20 cellular contexts compared by ENCODE assay signal in the genomic region with DNA sequence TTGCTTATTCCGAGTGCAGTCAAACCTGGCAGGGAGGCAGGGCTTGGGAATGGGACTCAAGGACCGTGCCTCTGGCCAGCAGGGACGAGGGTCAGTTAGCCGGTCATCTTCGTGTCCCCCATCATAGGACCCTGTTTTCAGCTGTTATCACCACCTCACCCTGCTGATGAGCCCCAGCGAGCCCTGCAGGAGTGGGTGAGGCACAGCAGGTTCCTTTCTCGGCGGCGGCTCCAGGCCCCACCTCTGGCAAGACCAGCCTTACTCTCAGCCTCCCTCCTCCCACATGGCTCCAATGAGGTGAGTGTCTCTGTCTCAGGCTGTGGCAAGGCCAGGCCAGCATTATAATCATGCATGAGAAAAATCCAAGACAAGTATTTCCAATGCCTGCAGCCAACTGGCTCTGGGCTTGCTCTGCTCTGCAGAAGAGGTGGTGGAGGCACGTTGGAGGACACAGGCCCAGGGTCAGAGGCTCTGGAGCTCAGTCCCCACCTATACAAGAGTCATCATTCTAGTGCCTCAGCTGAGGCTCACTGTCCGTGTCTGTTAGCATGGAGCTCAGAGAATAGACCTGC. TPM values are rescaled to one million over a fixed set of nuclear protein-coding genes. Genes with fewer than 3 reads are reported as not detected.
DNase-seq lines count a peak whose midpoint lies in the region; ATAC-seq and TF ChIP-seq lines count a peak whose summit lies in the region.
"Had no signal": no experiment of that assay in that cellular context is flagged by ENCODE, and none has a peak within 500 bp of the region (broad histone marks: within the 10 kb centered on the region; RNA-seq: fewer than 3 reads in every experiment).

No MANE protein-coding gene starts in this region.

- CTCF ChIA-PET in AG04450 (lab: Charles Lee), result no interaction called here

- WGBS in heart right ventricle, 2 donors, result 82 to 87% methylated on average over 11 of the region's 11 CpGs

- H2AFZ ChIP-seq in osteoblast (ENCODE audit: low read length), result peak overlapping the region; percentile 47

- no peaks in the 10 kb centered on the region for H4K20me1 ChIP-seq in osteoblast (ENCODE audit: insufficient read depth, low read length)

- no peaks in the 10 kb centered on the region for H3K79me2 ChIP-seq in osteoblast (ENCODE audit: insufficient read depth, low read length)

- H3K27me3 ChIP-seq in AG04450 (ENCODE audit: control insufficient read depth, insufficient read depth, low read length) (no peaks in the 10 kb centered on the region), MG63 (no peaks in the 10 kb centered on the region), heart right ventricle (no peaks in the 10 kb centered on the region), osteoblast (ENCODE audit: insufficient read depth, low read length) (no peaks in the 10 kb centered on the region)
- H3K27me3 ChIP-seq: BE2C had no signal

- H3K9me3 ChIP-seq in AG04450 (ENCODE audit: control insufficient read depth, insufficient read depth, low read length) (no peaks in the 10 kb centered on the region; the same call in 1 of the 2 replicates), MG63 (no peaks in the 10 kb centered on the region), heart right ventricle (no peaks in the 10 kb centered on the region), osteoblast (ENCODE audit: low read depth, low read length) (no peaks in the 10 kb centered on the region)
- H3K9me3 ChIP-seq: A549, BE2C had no signal

- ATAC-seq in heart right ventricle (peak; percentile 7 to 65 (median 44)), HG02885 (IDR thresholded peaks at IDR 0.05; ENCODE audit: poor library complexity, unreplicated experiment) (no peak)

- TF ChIP-seq CTCF in AG04450 (IDR thresholded peaks at IDR 0.05; ENCODE audit: low read depth, low read length) (no peak), heart right ventricle (IDR thresholded peaks at IDR 0.05) (no peak), osteoblast (IDR thresholded peaks at IDR 0.05; ENCODE audit: extremely low read depth, low read depth, low read length) (no peak)

- DNase-seq in AG04450 (ENCODE audit: low read depth, low spot score) (no peak), MG63 (peak; percentile 28), heart right ventricle (no peak), osteoblast (ENCODE audit: insufficient read length, low spot score, missing footprints) (no peak), NCI-H1436 treated with DMSO at 0.1 percent for 48 hours (lab: John Stamatoyannopoulos, UW) (no peak), NCI-H2227 (lab: John Stamatoyannopoulos, UW; ENCODE audit: unreplicated experiment) (no peak)
- DNase-seq: BE2C; CD4-positive, CD25-positive, alpha-beta regulatory T cell; GF-D8; KG1; NCI-H1105; NCI-H2081; NCI-H2171; NCI-H524 treated with DMSO at 0.1 percent for 48 hours; SHP77 treated with DMSO at 0.1 percent for 48 hours had no signal

- H3K4me1 ChIP-seq in heart right ventricle, result peaks cover 0 to 28% (median 10%) of the 10 kb centered on the region in 9 donors
- peaks cover 21% of the 10 kb centered on the region for H3K4me1 ChIP-seq in osteoblast (ENCODE audit: insufficient read depth, low read length)
- H3K4me1 ChIP-seq: A549, BE2C had no signal

- H3K36me3 ChIP-seq in MG63, result no peaks in the 10 kb centered on the region
- peaks cover 0 to 59% (median 0%) of the 10 kb centered on the region in 9 donors for H3K36me3 ChIP-seq in heart right ventricle
- H3K36me3 ChIP-seq in osteoblast (ENCODE audit: insufficient read depth, low read length), result no peaks in the 10 kb centered on the region
- H3K36me3 ChIP-seq: BE2C had no signal

- intact Hi-C loops in heart right ventricle (cut with DNase I), result no loop called here

- peak overlapping the region; percentile 21 for H3K27ac ChIP-seq in AG04450 (ENCODE audit: low read depth, low read length)
- H3K27ac ChIP-seq in heart right ventricle, result peak overlapping the region in 2 of 10 donors; percentile 29 to 48
- peak overlapping the region; percentile 85 for H3K27ac ChIP-seq in osteoblast (ENCODE audit: low read depth, low read length)
- H3K27ac ChIP-seq: A549, HL-60, SK-N-MC had no signal

- POLR2A ChIA-PET in AG04450 (lab: Yijun Ruan, JAX), result no interaction called here

- no peak overlapping the region for H3K4me3 ChIP-seq in AG04450 (ENCODE audit: low read depth, low read length)
- no peak overlapping the region for H3K4me3 ChIP-seq in MG63
- H3K4me3 ChIP-seq in heart right ventricle, result no peak overlapping the region
- H3K4me3 ChIP-seq in osteoblast (ENCODE audit: insufficient read depth, low read length), result no peak overlapping the region
- H3K4me3 ChIP-seq: A549, SK-N-MC had no signal

- peak overlapping the region; percentile 61 for H3K4me2 ChIP-seq in osteoblast (ENCODE audit: insufficient read depth, low read length)
- H3K4me2 ChIP-seq: A549 had no signal

RNA-seq across cellular contexts. Expression of a gene that starts 15.7 kb away (rescaled TPM):
- polyA plus RNA-seq in AG04450 (2011; rRNA removed) (0.01 TPM in 2 replicates), heart right ventricle (1 to 10 TPM; 1.6 to 4.7 TPM)
- polyA minus RNA-seq in AG04450 (2011; rRNA and poly(A)+ RNA removed), result not detected in 2 replicates
- 0.13 and 0.79 TPM in 2 replicates for total RNA-seq in MG63 (2014; rRNA removed; shearing (Covaris generic); ENCODE audit: low replicate concordance)
- total RNA-seq in heart right ventricle (1 to 10 TPM; 1.5 to 3.7 (median 2.4) TPM), osteoblast (under 0.01 TPM in 2 replicates)
- total RNA-seq: HT-29 had no signal

RNA-seq across cellular contexts. Expression of a gene that starts 46.9 kb away (rescaled TPM):
- 20.0 and 27.9 TPM in 2 replicates for polyA plus RNA-seq in AG04450 (2011; rRNA removed)
- polyA minus RNA-seq in AG04450 (2011; rRNA and poly(A)+ RNA removed), result 25.1 and 26.3 TPM in 2 replicates
- total RNA-seq in MG63 (2014; rRNA removed; shearing (Covaris generic); ENCODE audit: low replicate concordance), result 3.1 and 17.7 TPM in 2 replicates
- total RNA-seq in heart right ventricle, result 10 to 100 TPM; 21.5 to 35.9 (median 28.1) TPM
- polyA plus RNA-seq in heart right ventricle, result 10 to 100 TPM in 1 of 2 donors, 1 to 10 TPM in 1; 9.6 to 11.6 TPM
- 17.1 and 19.9 TPM in 2 replicates for total RNA-seq in osteoblast
